In genomic region chr1:85884372-85885035, GRCh38 we compare ENCODE assay signal across 8 cellular contexts.
DNase-seq lines count a peak whose midpoint lies in the region; ATAC-seq, FAIRE-seq and TF ChIP-seq lines count a peak whose summit lies in the region.

No MANE protein-coding gene starts in this region.

- no peaks in the 10 kb centered on the region for H3K4me1 ChIP-seq in foreskin keratinocyte

- no peaks in the 10 kb centered on the region for H3K4me1 Mint-ChIP-seq in activated naive CD8-positive, alpha-beta T cell treated with anti-CD3 and anti-CD28 coated beads for 36 hours

- peak; percentile 54 for TF ChIP-seq CTCF in foreskin keratinocyte (conservative IDR thresholded peaks at IDR 0.05)

- no peaks in the 10 kb centered on the region for H3K9me3 Mint-ChIP-seq in activated naive CD8-positive, alpha-beta T cell treated with anti-CD3 and anti-CD28 coated beads for 36 hours

- H3K27me3 ChIP-seq in foreskin keratinocyte = peaks cover 8% of the 10 kb centered on the region

- H3K27ac Mint-ChIP-seq in activated naive CD8-positive, alpha-beta T cell treated with anti-CD3 and anti-CD28 coated beads for 36 hours = no peak overlapping the region

- DNase-seq in SIG-M5 treated with dmso at 0.1 percent for 504 hours (lab: John Stamatoyannopoulos, UW; ENCODE audit: unreplicated experiment) = peak; percentile 36
- no peak for DNase-seq in SIG-M5 (lab: John Stamatoyannopoulos, UW)
- DNase-seq in RPMI7951 (ENCODE audit: low read depth) = peak; percentile 48
- peak; percentile 2 to 30 for DNase-seq in foreskin keratinocyte
- peak; percentile 23 for DNase-seq in urothelium cell line (ENCODE audit: low spot score)
- DNase-seq in activated naive CD8-positive, alpha-beta T cell treated with anti-CD3 and anti-CD28 coated beads for 36 hours = no peak
- DNase-seq in GF-D8 (lab: John Stamatoyannopoulos, UW) = no peak

- FAIRE-seq in urothelium cell line (lab: Jason Lieb, UNC) = no peak

- no peaks in the 10 kb centered on the region for H3K36me3 Mint-ChIP-seq in activated naive CD8-positive, alpha-beta T cell treated with anti-CD3 and anti-CD28 coated beads for 36 hours

- ATAC-seq in foreskin keratinocyte (peak; percentile 48), HG02970 (IDR thresholded peaks at IDR 0.05; ENCODE audit: low FRiP score, unreplicated experiment) (no peak)

- H3K4me3 Mint-ChIP-seq in activated naive CD8-positive, alpha-beta T cell treated with anti-CD3 and anti-CD28 coated beads for 36 hours = no peak overlapping the region

- no peaks in the 10 kb centered on the region for H3K27me3 Mint-ChIP-seq in activated naive CD8-positive, alpha-beta T cell treated with anti-CD3 and anti-CD28 coated beads for 36 hours

- no peak overlapping the region for H3K27ac ChIP-seq in foreskin keratinocyte

Comparison
In these comparisons a context has a peak if more than half of its experiments do, and no peak if none do; other contexts are left out.
1. DNase-seq: peak in SIG-M5 treated with dmso at 0.1 percent for 504 hours (single experiment), RPMI7951 (single experiment), foreskin keratinocyte (2 of 2) and urothelium cell line (single experiment); none in SIG-M5 (single experiment), activated naive CD8-positive, alpha-beta T cell treated with anti-CD3 and anti-CD28 coated beads for 36 hours (single experiment) and GF-D8 (single experiment).